14 cellular contexts compared by ENCODE assay signal in genomic region chr4:8774071-8774470, GRCh38.
A peak's percentile ranks its signal among the peaks of the same experiment; 100 is the strongest.
DNase-seq lines count a peak whose midpoint lies in the region; ATAC-seq and TF ChIP-seq lines count a peak whose summit lies in the region.
"Had no signal": no experiment of that assay in that cellular context is flagged by ENCODE, and none has a peak within 500 bp of the region (broad histone marks: within the 10 kb centered on the region; RNA-seq: fewer than 3 reads in every experiment).

No MANE protein-coding gene starts in this region.

- intact Hi-C loops in Right ventricle myocardium superior (cut with DNase I) (no loop called here), left ventricle myocardium inferior (cut with micrococcal nuclease) (no loop called here), upper lobe of right lung (cut with DNase I) (no loop called here)

- H3K4me1 ChIP-seq in left ventricle myocardium inferior (no peaks in the 10 kb centered on the region), RWPE2 (ENCODE audit: insufficient read depth, poor library complexity, severe bottlenecking) (no peaks in the 10 kb centered on the region), neural progenitor cell (peaks cover 7% of the 10 kb centered on the region), upper lobe of right lung (no peaks in the 10 kb centered on the region), trophoblast cell (ENCODE audit: control insufficient read depth in 1 of 2, insufficient read depth in 2 of 2, low read length in 2 of 2) (no peaks in the 10 kb centered on the region)

- DNase-seq in Right ventricle myocardium superior (peak; percentile 17), left ventricle myocardium inferior (no peak), RWPE2 (ENCODE audit: low spot score) (peak; percentile 17), neural progenitor cell (ENCODE audit: low spot score) (no peak), upper lobe of right lung (peak; percentile 34), trophoblast cell (no peak)
- DNase-seq: C1 segment of cervical spinal cord, GM23248, KG1, NCI-H1694 treated with DMSO at 0.1 percent for 48 hours, NCI-H510A, NCI-H774, SHP77 treated with DMSO at 0.1 percent for 48 hours had no signal

- no peak overlapping the region for H4K12ac ChIP-seq in trophoblast cell (ENCODE audit: low read depth, low read length)

- H3K36me3 ChIP-seq in left ventricle myocardium inferior (no peaks in the 10 kb centered on the region), RWPE2 (ENCODE audit: low read depth) (no peaks in the 10 kb centered on the region), neural progenitor cell (no peaks in the 10 kb centered on the region), upper lobe of right lung (no peaks in the 10 kb centered on the region), trophoblast cell (ENCODE audit: control insufficient read depth in 1 of 2, insufficient read depth in 2 of 2, low read length in 2 of 2) (no peaks in the 10 kb centered on the region)

- no peak overlapping the region for H3K27ac ChIP-seq in left ventricle myocardium inferior (replicated peaks)
- H3K27ac ChIP-seq in RWPE2 (ENCODE audit: poor library complexity, severe bottlenecking): no peak overlapping the region
- no peak overlapping the region for H3K27ac ChIP-seq in neural progenitor cell
- H3K27ac ChIP-seq in upper lobe of right lung: no peak overlapping the region
- H3K27ac ChIP-seq in trophoblast cell (ENCODE audit: low read depth, low read length): no peak overlapping the region
- H3K27ac ChIP-seq: GM23248 had no signal

- no peak overlapping the region for H3K4me3 Mint-ChIP-seq in neural progenitor cell

- H3K4me2 ChIP-seq in neural progenitor cell: no peak overlapping the region
- no peak overlapping the region for H3K4me2 ChIP-seq in trophoblast cell (ENCODE audit: low read length)

- H3F3A ChIP-seq in neural progenitor cell (ENCODE audit: low read depth): no peaks in the 10 kb centered on the region

- no peak overlapping the region for H2AK5ac ChIP-seq in trophoblast cell (ENCODE audit: low read length)

- no CpG with 5 or more reads among the region's 10 CpGs for WGBS in trophoblast cell (ENCODE audit: extremely low coverage, insufficient coverage, insufficient read length)

- no peak overlapping the region for H2BK120ac ChIP-seq in trophoblast cell (ENCODE audit: insufficient read depth, low read length, poor library complexity)

- H2AFZ ChIP-seq in neural progenitor cell (replicated peaks) (no peak overlapping the region), trophoblast cell (ENCODE audit: insufficient read depth, low read length, poor library complexity) (no peak overlapping the region)
- H2AFZ ChIP-seq: GM23248 had no signal

- H3K4ac ChIP-seq in trophoblast cell (ENCODE audit: low read depth, low read length): no peak overlapping the region

- peaks cover 6% of the 10 kb centered on the region for H3K27me3 Mint-ChIP-seq in neural progenitor cell (ENCODE audit: insufficient read depth, low read depth)

- H3K9ac ChIP-seq in neural progenitor cell (no peak overlapping the region), trophoblast cell (ENCODE audit: low read length) (no peak overlapping the region)
- H3K9ac ChIP-seq: GM23248 had no signal

- ATAC-seq in Right ventricle myocardium superior (ENCODE audit: poor library complexity) (no peak), RWPE2 (ENCODE audit: low read depth) (no peak), upper lobe of right lung (no peak), HG03097 (IDR thresholded peaks at IDR 0.05; ENCODE audit: low FRiP score, unreplicated experiment) (no peak)

- no peak overlapping the region for H3K23ac ChIP-seq in trophoblast cell (ENCODE audit: low read length)

- H3K36me3 Mint-ChIP-seq in neural progenitor cell: no peaks in the 10 kb centered on the region

- H3K14ac ChIP-seq in trophoblast cell (ENCODE audit: low read length): no peak overlapping the region

- peak overlapping the region; percentile 37 for H3K27ac Mint-ChIP-seq in neural progenitor cell

- no peaks in the 10 kb centered on the region for H4K20me1 ChIP-seq in neural progenitor cell (ENCODE audit: low read depth)

- no peaks in the 10 kb centered on the region for H3K79me1 ChIP-seq in trophoblast cell (ENCODE audit: low read length)

- H3K9me3 Mint-ChIP-seq in neural progenitor cell: no peaks in the 10 kb centered on the region

- H3K9me3 ChIP-seq in left ventricle myocardium inferior (replicated peaks) (no peaks in the 10 kb centered on the region), RWPE2 (ENCODE audit: severe bottlenecking) (no peaks in the 10 kb centered on the region), neural progenitor cell (ENCODE audit: low read depth) (no peaks in the 10 kb centered on the region), upper lobe of right lung (no peaks in the 10 kb centered on the region), trophoblast cell (ENCODE audit: insufficient read depth, low read depth, low read length) (no peaks in the 10 kb centered on the region)

- no peak overlapping the region for H4K91ac ChIP-seq in trophoblast cell (ENCODE audit: low read depth, low read length)

- H3K79me2 ChIP-seq in neural progenitor cell (ENCODE audit: low read depth): no peaks in the 10 kb centered on the region
- H3K79me2 ChIP-seq in trophoblast cell (ENCODE audit: control insufficient read depth, insufficient read depth, low read length, poor library complexity): no peaks in the 10 kb centered on the region

- H4K8ac ChIP-seq in trophoblast cell (ENCODE audit: low read depth, low read length): no peak overlapping the region

- H3K4me1 Mint-ChIP-seq in neural progenitor cell: peaks cover 9% of the 10 kb centered on the region

- H2BK12ac ChIP-seq in trophoblast cell (ENCODE audit: low read length): no peak overlapping the region

- H3K18ac ChIP-seq in trophoblast cell (ENCODE audit: low read length): no peak overlapping the region

- H3K4me3 ChIP-seq in left ventricle myocardium inferior (no peak overlapping the region), RWPE2 (ENCODE audit: severe bottlenecking) (no peak overlapping the region), neural progenitor cell (no peak overlapping the region), upper lobe of right lung (no peak overlapping the region), trophoblast cell (ENCODE audit: low read depth, low read length) (no peak overlapping the region)
- H3K4me3 ChIP-seq: GM23248 had no signal

- H3K27me3 ChIP-seq in left ventricle myocardium inferior (ENCODE audit: low read depth) (peaks cover 71% of the 10 kb centered on the region), RWPE2 (ENCODE audit: insufficient read depth, poor library complexity, severe bottlenecking) (no peaks in the 10 kb centered on the region), neural progenitor cell (no peaks in the 10 kb centered on the region), upper lobe of right lung (no peaks in the 10 kb centered on the region), trophoblast cell (ENCODE audit: insufficient read depth, low read length) (no peaks in the 10 kb centered on the region)

- TF ChIP-seq CTCF in left ventricle myocardium inferior (IDR thresholded peaks at IDR 0.05; ENCODE audit: borderline replicate concordance): no peak
- TF ChIP-seq CTCF in RWPE2 (IDR thresholded peaks at IDR 0.05; ENCODE audit: poor library complexity, severe bottlenecking): no peak
- TF ChIP-seq CTCF in neural progenitor cell (IDR thresholded peaks at IDR 0.05): no peak
- TF ChIP-seq CTCF in upper lobe of right lung (IDR thresholded peaks at IDR 0.05): no peak

- no peak overlapping the region for H2BK5ac ChIP-seq in trophoblast cell (ENCODE audit: low read depth, low read length, poor library complexity)

Comparison
In these comparisons a context has a peak if more than half of its experiments do, and no peak if none do; other contexts are left out.
1. DNase-seq: peak in Right ventricle myocardium superior (single experiment), RWPE2 (single experiment) and upper lobe of right lung (single experiment); none in left ventricle myocardium inferior (single experiment), neural progenitor cell (single experiment) and trophoblast cell (0 of 2).